23 cellular contexts compared by ENCODE assay signal in genomic region chr1:32005522-32005921, GRCh38. TPM values are rescaled to one million over a fixed set of nuclear protein-coding genes. Genes with fewer than 3 reads are reported as not detected.
A peak's percentile ranks its signal among the peaks of the same experiment; 100 is the strongest.
DNase-seq lines count a peak whose midpoint lies in the region; ATAC-seq, FAIRE-seq and TF ChIP-seq lines count a peak whose summit lies in the region.
"Had no signal": no experiment of that assay in that cellular context is flagged by ENCODE, and none has a peak within 500 bp of the region (broad histone marks: within the 10 kb centered on the region; RNA-seq: fewer than 3 reads in every experiment).

No MANE protein-coding gene starts in this region.

- H3K27me3 Mint-ChIP-seq in activated B cell treated with CpG ODN at 0.5 μM for 24 hours, result no peaks in the 10 kb centered on the region
- no peaks in the 10 kb centered on the region for H3K27me3 Mint-ChIP-seq in naive thymus-derived CD4-positive, alpha-beta T cell
- H3K27me3 Mint-ChIP-seq: CD4-positive, alpha-beta memory T cell had no signal

- TF ChIP-seq CTCF in activated B cell treated with CpG ODN at 0.5 μM for 24 hours (IDR thresholded peaks at IDR 0.05), result no peak
- no peak for TF ChIP-seq CTCF in GM20000 (IDR thresholded peaks at IDR 0.05; ENCODE audit: extremely low read depth, missing control alignments)

- no peak overlapping the region for H3K27ac ChIP-seq in naive thymus-derived CD4-positive, alpha-beta T cell (ENCODE audit: low read depth, low read length)
- H3K27ac ChIP-seq: brain microvascular endothelial cell, RWPE1, thoracic aorta had no signal

- ATAC-seq in activated B cell treated with CpG ODN at 0.5 μM for 24 hours (ENCODE audit: low read depth), result peak; percentile 79
- ATAC-seq in naive thymus-derived CD4-positive, alpha-beta T cell, result peak; percentile 57
- ATAC-seq: left lobe of liver had no signal

- H3K4me1 Mint-ChIP-seq in activated B cell treated with CpG ODN at 0.5 μM for 24 hours, result peaks cover 31% of the 10 kb centered on the region
- peaks cover 9 to 19% (median 13%) of the 10 kb centered on the region in 7 donors for H3K4me1 Mint-ChIP-seq in naive thymus-derived CD4-positive, alpha-beta T cell

- intact Hi-C loops in activated B cell treated with CpG ODN at 0.5 μM for 24 hours (cut with micrococcal nuclease), result no loop called here
- intact Hi-C loops in naive thymus-derived CD4-positive, alpha-beta T cell (cut with micrococcal nuclease), result no loop called here

- no peaks in the 10 kb centered on the region for H3K36me3 Mint-ChIP-seq in activated B cell treated with CpG ODN at 0.5 μM for 24 hours (ENCODE audit: low read depth)
- no peaks in the 10 kb centered on the region for H3K36me3 Mint-ChIP-seq in naive thymus-derived CD4-positive, alpha-beta T cell
- H3K36me3 Mint-ChIP-seq: CD4-positive, alpha-beta memory T cell had no signal

- CTCF ChIA-PET in activated B cell treated with CpG ODN at 0.5 μM for 24 hours (lab: Charles Lee), result interaction anchor here (0.7 to 1.3 kb wide), 3 partner anchors 61 to 254 kb away, joined by 3 to 4 read pairs (median 3); no protein-coding TSS in a partner anchor
- CTCF ChIA-PET in naive thymus-derived CD4-positive, alpha-beta T cell (lab: Charles Lee), result interaction anchor here (1.0 to 1.6 kb wide), 4 partner anchors 14 to 32 kb away, joined by 4 to 8 read pairs (median 4); no protein-coding TSS in a partner anchor

- H3K36me3 ChIP-seq in naive thymus-derived CD4-positive, alpha-beta T cell (ENCODE audit: control insufficient read depth in 2 of 3, insufficient read depth in 3 of 3, low read length in 3 of 3), result no peaks in the 10 kb centered on the region
- H3K36me3 ChIP-seq: brain microvascular endothelial cell, thoracic aorta had no signal

- H3K27me3 ChIP-seq in naive thymus-derived CD4-positive, alpha-beta T cell (ENCODE audit: control insufficient read depth in 2 of 2, insufficient read depth in 2 of 2, low read length in 2 of 2), result no peaks in the 10 kb centered on the region
- H3K27me3 ChIP-seq: brain microvascular endothelial cell had no signal

- DNase-seq in GM18507 (ENCODE audit: extremely low spot score, insufficient read length, low read depth) (no peak), NOMO-1 (lab: John Stamatoyannopoulos, UW; ENCODE audit: unreplicated experiment in 2 of 2) (peak; percentile 78 to 79), activated B cell treated with CpG ODN at 0.5 μM for 24 hours (no peak), NCI-H146 treated with DMSO at 0.1 percent for 48 hours (lab: John Stamatoyannopoulos, UW; ENCODE audit: unreplicated experiment) (no peak), GM20000 (ENCODE audit: low spot score) (no peak), SW 1271 (lab: John Stamatoyannopoulos, UW) (no peak)
- no peak for DNase-seq in naive thymus-derived CD4-positive, alpha-beta T cell
- DNase-seq in effector CD8-positive, alpha-beta T cell (lab: John Stamatoyannopoulos, UW), result no peak
- DNase-seq: activated CD4-positive, alpha-beta T cell treated with anti-CD3 and anti-CD28 coated beads, Interleukin-2, amount 10 ng/mL, durations not matched to agents 7 days and 5 days; brain microvascular endothelial cell; CD4-positive, alpha-beta memory T cell; DMS53; GF-D8; H9; NCI-H1694; NCI-H345 had no signal

- POLR2A ChIA-PET in activated B cell treated with CpG ODN at 0.5 μM for 24 hours (lab: Charles Lee), result interaction anchor here (0.6 to 1.2 kb wide), 10 partner anchors 8 to 352 kb away, joined by 3 to 13 read pairs (median 4); partner anchors contain the start of genes KHDRBS1, KPNA6 and PTP4A2
- POLR2A ChIA-PET in naive thymus-derived CD4-positive, alpha-beta T cell (lab: Charles Lee), result interaction anchor here (0.6 to 2.2 kb wide), 5 partner anchors 8 to 259 kb away, joined by 3 to 6 read pairs (median 3); partner anchors contain the start of genes KHDRBS1 and TMEM39B

- peak; percentile 33 for FAIRE-seq in GM18507 (lab: Jason Lieb, UNC)
- FAIRE-seq: colon, endometrium, TTC549 had no signal

- no peak overlapping the region for H3K4me3 ChIP-seq in naive thymus-derived CD4-positive, alpha-beta T cell (ENCODE audit: low read length)
- H3K4me3 ChIP-seq: thoracic aorta had no signal

- H3K4me1 ChIP-seq in naive thymus-derived CD4-positive, alpha-beta T cell (ENCODE audit: control insufficient read depth in 2 of 2, insufficient read depth in 2 of 2, low read length in 2 of 2), result peaks cover 3 to 4% of the 10 kb centered on the region in 2 donors

- no peaks in the 10 kb centered on the region for H3K9me3 ChIP-seq in naive thymus-derived CD4-positive, alpha-beta T cell (ENCODE audit: control insufficient read depth in 2 of 3, low read length in 3 of 3)
- H3K9me3 ChIP-seq: thoracic aorta had no signal

- H3K4me3 Mint-ChIP-seq in activated B cell treated with CpG ODN at 0.5 μM for 24 hours, result no peak overlapping the region
- peak overlapping the region in 1 of 10 donors; percentile 30 for H3K4me3 Mint-ChIP-seq in naive thymus-derived CD4-positive, alpha-beta T cell
- H3K4me3 Mint-ChIP-seq: activated CD4-positive, alpha-beta T cell treated with anti-CD3 and anti-CD28 coated beads, Interleukin-2, amount 10 ng/mL, durations not matched to agents 7 days and 5 days; CD4-positive, alpha-beta memory T cell; H9; neural crest cell had no signal

- H3K9me3 Mint-ChIP-seq in activated B cell treated with CpG ODN at 0.5 μM for 24 hours, result no peaks in the 10 kb centered on the region
- H3K9me3 Mint-ChIP-seq in naive thymus-derived CD4-positive, alpha-beta T cell, result no peaks in the 10 kb centered on the region
- H3K9me3 Mint-ChIP-seq: activated CD4-positive, alpha-beta T cell treated with anti-CD3 and anti-CD28 coated beads, Interleukin-2, amount 10 ng/mL, durations not matched to agents 7 days and 5 days; CD4-positive, alpha-beta memory T cell; H9; neural crest cell had no signal

- H3K27ac Mint-ChIP-seq in activated B cell treated with CpG ODN at 0.5 μM for 24 hours, result peak overlapping the region; percentile 57
- peak overlapping the region in 2 of 9 donors; percentile 6 to 26 for H3K27ac Mint-ChIP-seq in naive thymus-derived CD4-positive, alpha-beta T cell
- H3K27ac Mint-ChIP-seq: activated CD4-positive, alpha-beta T cell treated with anti-CD3 and anti-CD28 coated beads, Interleukin-2, amount 10 ng/mL, durations not matched to agents 7 days and 5 days; H9 had no signal

RNA-seq across cellular contexts. Expression of gene KHDRBS1, which starts 8.1 kb away (rescaled TPM):
- total RNA-seq in activated B cell treated with CpG ODN at 0.5 μM for 24 hours, result 146 and 152 TPM in 2 replicates
- total RNA-seq in naive thymus-derived CD4-positive, alpha-beta T cell, result 100 to 1,000 TPM in 3 of 5 experiments, 10 to 100 TPM in 2; 89.2 to 162 (median 125) TPM
- 100 to 1,000 TPM; 108 to 116 TPM for polyA plus RNA-seq in naive thymus-derived CD4-positive, alpha-beta T cell

Comparison
In these comparisons a context has a peak if more than half of its experiments do, and no peak if none do; other contexts are left out.
1. DNase-seq: peak in NOMO-1 (2 of 2); none in GM18507 (single experiment), activated B cell treated with CpG ODN at 0.5 μM for 24 hours (single experiment), naive thymus-derived CD4-positive, alpha-beta T cell (0 of 9), NCI-H146 treated with DMSO at 0.1 percent for 48 hours (single experiment), effector CD8-positive, alpha-beta T cell (single experiment), GM20000 (single experiment) and SW 1271 (0 of 2).